Comparison of ENCODE assay signal across 8 cellular contexts in genomic region chr3:172129868-172130751, GRCh38.
A peak's percentile ranks its signal among the peaks of the same experiment; 100 is the strongest.
DNase-seq lines count a peak whose midpoint lies in the region; ATAC-seq and TF ChIP-seq lines count a peak whose summit lies in the region.

No MANE protein-coding gene starts in this region.

- peaks cover 6% of the 10 kb centered on the region; the same call in 1 of the 2 replicates for H3K79me2 ChIP-seq in Loucy (ENCODE audit: insufficient read depth, low read length)

- DNase-seq in CD1c-positive myeloid dendritic cell (ENCODE audit: extremely low spot score) (peak; percentile 96), mesothelial cell of epicardium (ENCODE audit: low spot score in 2 of 2, unreplicated experiment in 2 of 2) (no peak)
- DNase-seq in activated CD4-positive, alpha-beta T cell treated with anti-CD3 and anti-CD28 coated beads for 48 hours: peak; percentile 66
- DNase-seq in effector CD4-positive, alpha-beta T cell: peak; percentile 62

- H2AFZ ChIP-seq in Loucy (ENCODE audit: low read length): no peak overlapping the region

- no peaks in the 10 kb centered on the region for H3K9me3 ChIP-seq in Loucy (ENCODE audit: insufficient read depth, low read depth, low read length)
- H3K9me3 ChIP-seq in subcutaneous abdominal adipose tissue (ENCODE audit: control insufficient read depth in 5 of 5, low read length in 5 of 5): no peaks in the 10 kb centered on the region

- H3K36me3 Mint-ChIP-seq in mesothelial cell of epicardium: peaks cover 12% of the 10 kb centered on the region

- H3K27ac Mint-ChIP-seq in mesothelial cell of epicardium: peak overlapping the region; percentile 87

- H3K4me2 ChIP-seq in Loucy (ENCODE audit: low read depth, low read length, poor library complexity, severe bottlenecking): peak overlapping the region; percentile 60

- peaks cover 46% of the 10 kb centered on the region for H3K4me1 Mint-ChIP-seq in mesothelial cell of epicardium

- H4K20me1 ChIP-seq in Loucy (ENCODE audit: insufficient read depth, low read length, poor library complexity, severe bottlenecking): peaks cover 4% of the 10 kb centered on the region

- H3F3A ChIP-seq in Loucy (ENCODE audit: low read depth): no peaks in the 10 kb centered on the region; the same call in 1 of the 2 replicates

- no peaks in the 10 kb centered on the region for H3K9me2 ChIP-seq in Loucy (replicated peaks; ENCODE audit: low read depth, low read length)

- H3K27me3 Mint-ChIP-seq in mesothelial cell of epicardium (ENCODE audit: low read depth): no peaks in the 10 kb centered on the region

- TF ChIP-seq CTCF in Loucy (conservative IDR thresholded peaks at IDR 0.05; ENCODE audit: low read length) (no peak), mesothelial cell of epicardium (IDR thresholded peaks at IDR 0.05; ENCODE audit: unreplicated experiment) (no peak)

- H3K9me3 Mint-ChIP-seq in mesothelial cell of epicardium: no peaks in the 10 kb centered on the region

- H3K4me3 ChIP-seq in Loucy (ENCODE audit: low read length, poor library complexity, severe bottlenecking) (peak overlapping the region; percentile 42), subcutaneous abdominal adipose tissue (ENCODE audit: low read depth in 1 of 5, low read length in 5 of 5) (no peak overlapping the region)

- H3K27ac ChIP-seq in subcutaneous abdominal adipose tissue (ENCODE audit: low read depth, low read length): peak overlapping the region; percentile 99

- H3K9ac ChIP-seq in Loucy (ENCODE audit: low read depth, low read length, poor library complexity, severe bottlenecking): no peak overlapping the region
- H3K9ac ChIP-seq in subcutaneous abdominal adipose tissue (ENCODE audit: low read length in 5 of 5): peak overlapping the region; percentile 31 to 74 (median 64)

- H3K27me3 ChIP-seq in Loucy (ENCODE audit: insufficient read depth, low read length, poor library complexity, severe bottlenecking): no peaks in the 10 kb centered on the region
- H3K27me3 ChIP-seq in subcutaneous abdominal adipose tissue (ENCODE audit: control insufficient read depth in 5 of 5, insufficient read depth in 4 of 5, low read length in 5 of 5): no peaks in the 10 kb centered on the region

- no peak overlapping the region for H3K4me3 Mint-ChIP-seq in mesothelial cell of epicardium

- peaks cover 27% of the 10 kb centered on the region for H3K4me1 ChIP-seq in Loucy (ENCODE audit: insufficient read depth, low read length, poor library complexity, severe bottlenecking)
- peaks cover 7 to 62% (median 45%) of the 10 kb centered on the region in 5 donors for H3K4me1 ChIP-seq in subcutaneous abdominal adipose tissue (ENCODE audit: control insufficient read depth in 5 of 5, insufficient read depth in 5 of 5, low read length in 5 of 5)

- no peaks in the 10 kb centered on the region for H3K36me3 ChIP-seq in Loucy (ENCODE audit: insufficient read depth, low read length)
- peaks cover 0 to 8% (median 3%) of the 10 kb centered on the region in 5 donors for H3K36me3 ChIP-seq in subcutaneous abdominal adipose tissue (ENCODE audit: control insufficient read depth in 5 of 5, insufficient read depth in 5 of 5, low read length in 5 of 5)

- ATAC-seq in GM18498 (IDR thresholded peaks at IDR 0.05; ENCODE audit: unreplicated experiment) (no peak), HG02870 (IDR thresholded peaks at IDR 0.05; ENCODE audit: unreplicated experiment) (no peak)

Comparison
In these comparisons a context has a peak if more than half of its experiments do, and no peak if none do; other contexts are left out.
1. DNase-seq: peak in CD1c-positive myeloid dendritic cell (single experiment), activated CD4-positive, alpha-beta T cell treated with anti-CD3 and anti-CD28 coated beads for 48 hours (single experiment) and effector CD4-positive, alpha-beta T cell (single experiment); none in mesothelial cell of epicardium (0 of 2).